Comparison of ENCODE assay signal across 1 cellular context in genomic region chr3:158097571-158098553, GRCh38.
TF ChIP-seq lines count a peak whose summit lies in the region.

No MANE protein-coding gene starts in this region.

TF ChIP-seq in HepG2, 621 proteins besides CTCF, POLR2A, EP300 and RAD21 (continued from another document and continues in another):
- no peak for TF ChIP-seq FUBP1 (CRISPR knock-in tag; IDR thresholded peaks at IDR 0.05; ENCODE audit: borderline replicate concordance)
- TF ChIP-seq ETV6 (CRISPR knock-in tag; conservative IDR thresholded peaks at IDR 0.05) = no peak; the same call in none of the 2 replicates
- TF ChIP-seq HIC2 (CRISPR knock-in tag; IDR thresholded peaks at IDR 0.05; ENCODE audit: low read depth) = no peak
- peak; percentile 79 for TF ChIP-seq POLR2AphosphoS5 (IDR thresholded peaks at IDR 0.05; ENCODE audit: low read depth, low read length)
- no peak for TF ChIP-seq PLSCR1 (CRISPR knock-in tag; IDR thresholded peaks at IDR 0.05; ENCODE audit: borderline replicate concordance)
- TF ChIP-seq TOE1 (CRISPR knock-in tag; IDR thresholded peaks at IDR 0.05) = no peak
- TF ChIP-seq GATAD2A (CRISPR knock-in tag; IDR thresholded peaks at IDR 0.05) = no peak
- TF ChIP-seq USF2 (IDR thresholded peaks at IDR 0.05; ENCODE audit: low read depth, low read length) = no peak
- TF ChIP-seq USF2 (CRISPR knock-in tag; IDR thresholded peaks at IDR 0.05; ENCODE audit: borderline replicate concordance) = peak; percentile 48
- no peak for TF ChIP-seq RELA (CRISPR knock-in tag; IDR thresholded peaks at IDR 0.05)
- TF ChIP-seq ZHX1 (CRISPR knock-in tag; IDR thresholded peaks at IDR 0.05; ENCODE audit: low read depth) = peak; percentile 32; the same call in 1 of the 2 replicates
- TF ChIP-seq SOX13 (IDR thresholded peaks at IDR 0.05) = no peak
- peak in 1 of 2 experiments; percentile 39; a peak in 1 of 4 replicates for TF ChIP-seq SOX13 (CRISPR knock-in tag; conservative IDR thresholded peaks at IDR 0.05 in 1 of 2, IDR thresholded peaks at IDR 0.05 in 1 of 2)
- TF ChIP-seq ZFP41 (CRISPR knock-in tag; IDR thresholded peaks at IDR 0.05; ENCODE audit: borderline replicate concordance) = 0 out of 2 replicates have a peak, but pooled peaks have one; percentile 75
- TF ChIP-seq MTERF4 (CRISPR knock-in tag; IDR thresholded peaks at IDR 0.05) = peak; percentile 94; the same call in 1 of the 2 replicates
- TF ChIP-seq ZNF839 (CRISPR knock-in tag; IDR thresholded peaks at IDR 0.05; ENCODE audit: borderline replicate concordance) = peak; percentile 75; the same call in 1 of the 2 replicates
- no peak for TF ChIP-seq PCBP1 (IDR thresholded peaks at IDR 0.05; ENCODE audit: borderline replicate concordance, low read depth, low read length)
- peak; percentile 78; the same call in 1 of the 2 replicates for TF ChIP-seq GZF1 (CRISPR knock-in tag; IDR thresholded peaks at IDR 0.05)
- no peak for TF ChIP-seq KAT2B (IDR thresholded peaks at IDR 0.05; ENCODE audit: borderline replicate concordance, low read depth, low read length)
- peak; percentile 93 for TF ChIP-seq HNRNPLL (IDR thresholded peaks at IDR 0.05; ENCODE audit: low read depth, low read length, poor library complexity, severe bottlenecking)
- TF ChIP-seq ATF7-NPFF (CRISPR knock-in tag; IDR thresholded peaks at IDR 0.05; ENCODE audit: low read depth) = peak; percentile 74
- TF ChIP-seq ZNF670 (CRISPR knock-in tag; IDR thresholded peaks at IDR 0.05; ENCODE audit: borderline replicate concordance) = peak; percentile 78; the same call in 1 of the 2 replicates
- TF ChIP-seq ZNF761 (CRISPR knock-in tag; conservative IDR thresholded peaks at IDR 0.05) = 0 out of 2 replicates have a peak, but pooled peaks have one; percentile 40
- TF ChIP-seq DDIT3 (CRISPR knock-in tag; IDR thresholded peaks at IDR 0.05) = no peak
- TF ChIP-seq ZNF275 (CRISPR knock-in tag; IDR thresholded peaks at IDR 0.05; ENCODE audit: borderline replicate concordance) = 0 out of 2 replicates have a peak, but pooled peaks have one; percentile 92
- no peak; the same call in 1 of the 2 replicates for TF ChIP-seq ZNF318 (CRISPR knock-in tag; IDR thresholded peaks at IDR 0.05)
- TF ChIP-seq RNF219 (CRISPR knock-in tag; IDR thresholded peaks at IDR 0.05) = no peak
- peak; percentile 99 for TF ChIP-seq ZNF883 (CRISPR knock-in tag; IDR thresholded peaks at IDR 0.05; ENCODE audit: not compliant biosample characterization)
- TF ChIP-seq MYNN (CRISPR knock-in tag; IDR thresholded peaks at IDR 0.05; ENCODE audit: low read depth) = peak; percentile 76; the same call in 1 of the 2 replicates
- TF ChIP-seq FLYWCH1 (CRISPR knock-in tag; IDR thresholded peaks at IDR 0.05) = peak; percentile 94
- TF ChIP-seq ZNF343 (CRISPR knock-in tag; IDR thresholded peaks at IDR 0.05) = peak; percentile 92
- TF ChIP-seq PLRG1 (conservative IDR thresholded peaks at IDR 0.05) = no peak
